15 cellular contexts compared by ENCODE assay signal in genomic region chr3:171375704-171376103, GRCh38.
A peak's percentile ranks its signal among the peaks of the same experiment; 100 is the strongest.
DNase-seq lines count a peak whose midpoint lies in the region; ATAC-seq, FAIRE-seq and TF ChIP-seq lines count a peak whose summit lies in the region.
"Had no signal": no experiment of that assay in that cellular context is flagged by ENCODE, and none has a peak within 500 bp of the region (broad histone marks: within the 10 kb centered on the region; RNA-seq: fewer than 3 reads in every experiment).

No MANE protein-coding gene starts in this region.

- peak; percentile 6 for ATAC-seq in GM18861 (IDR thresholded peaks at IDR 0.05; ENCODE audit: unreplicated experiment)
- ATAC-seq in GM21717 (IDR thresholded peaks at IDR 0.05; ENCODE audit: unreplicated experiment), result no peak

- peak overlapping the region; percentile 24 for H3K4me3 ChIP-seq in fibroblast of pulmonary artery (replicated peaks; ENCODE audit: low read depth, low read length)
- peak overlapping the region in 1 of 2 experiments; percentile 34 for H3K4me3 ChIP-seq in neutrophil (ENCODE audit: low read depth in 1 of 2, low read length in 1 of 2)

- DNase-seq in RPMI8226 (peak; percentile 50), fibroblast of pulmonary artery (ENCODE audit: low read depth) (no peak), GM19239 (ENCODE audit: insufficient read length, low spot score) (no peak), inferior parietal cortex (ENCODE audit: extremely low spot score) (no peak), cortex of kidney (lab: John Stamatoyannopoulos, UW) (no peak)
- DNase-seq: activated naive CD4-positive, alpha-beta T cell treated with Interleukin-2 at 50 U/mL for 16 hours; CD8-positive, alpha-beta memory T cell; Karpas-422; NCI-H1694; stimulated activated naive CD4-positive, alpha-beta T cell treated with Interleukin-2 at 50 U/mL for 16 hours; T1000 had no signal

- H3K27me3 ChIP-seq in neutrophil, result no peaks in the 10 kb centered on the region

- H3K4me1 ChIP-seq in neutrophil (ENCODE audit: control insufficient read depth in 1 of 2, insufficient read depth in 1 of 2, low read depth in 1 of 2, low read length in 1 of 2), result peaks cover 26 to 31% of the 10 kb centered on the region in 2 experiments

- no peaks in the 10 kb centered on the region for H3K9me3 ChIP-seq in neutrophil

- no peak for FAIRE-seq in GM19239 (lab: Jason Lieb, UNC)
- FAIRE-seq: GM12892 had no signal

- no peaks in the 10 kb centered on the region for H3K36me3 ChIP-seq in neutrophil

- peak overlapping the region; percentile 78 for H3K27ac ChIP-seq in neutrophil

- TF ChIP-seq CTCF in fibroblast of pulmonary artery (IDR thresholded peaks at IDR 0.05; ENCODE audit: low read length, missing control alignments), result no peak
- no peak for TF ChIP-seq CTCF in neutrophil (IDR thresholded peaks at IDR 0.05)
